Comparison of ENCODE assay signal across 8 cellular contexts in the genomic region with DNA sequence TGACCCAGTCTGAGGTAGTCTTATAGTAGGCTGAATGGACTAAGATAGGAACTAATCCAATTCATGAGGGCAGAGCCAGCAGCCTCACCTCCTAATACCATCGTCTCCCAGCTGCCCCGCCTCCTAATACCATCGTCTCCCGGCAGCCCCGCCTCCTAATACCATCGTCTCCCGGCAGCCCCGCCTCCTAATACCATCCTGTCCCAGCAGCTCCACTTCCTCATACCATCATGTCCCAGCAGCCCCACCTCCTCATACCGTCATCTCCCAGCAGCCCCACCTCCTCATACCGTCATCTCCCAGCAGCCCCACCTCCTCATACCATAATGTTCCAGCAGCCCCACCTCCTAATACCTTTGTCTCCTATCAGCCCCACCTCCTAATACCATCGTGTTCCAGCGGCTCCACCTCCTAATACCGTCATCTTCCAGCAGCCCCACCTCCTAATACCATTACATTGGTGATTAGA. TPM values are rescaled to one million over a fixed set of nuclear protein-coding genes. Genes with fewer than 3 reads are reported as not detected.
DNase-seq lines count a peak whose midpoint lies in the region; ATAC-seq and TF ChIP-seq lines count a peak whose summit lies in the region.

No MANE protein-coding gene starts in this region.

- TF ChIP-seq CTCF in WERI-Rb-1 (IDR thresholded peaks at IDR 0.05; ENCODE audit: low read depth, low read length) (no peak), cardiac fibroblast (IDR thresholded peaks at IDR 0.05; ENCODE audit: low read depth, low read length) (no peak), lung (IDR thresholded peaks at IDR 0.05; ENCODE audit: control extremely low read depth, extremely low read depth) (no peak)

- H3K4me3 ChIP-seq in WERI-Rb-1 (ENCODE audit: low read depth, low read length), result no peak overlapping the region
- no peak overlapping the region for H3K4me3 ChIP-seq in cardiac fibroblast (replicated peaks in 1 of 2; ENCODE audit: low read depth in 2 of 2, low read length in 2 of 2)
- no peak overlapping the region for H3K4me3 ChIP-seq in lung

- no peaks in the 10 kb centered on the region for H3K27me3 ChIP-seq in WERI-Rb-1 (ENCODE audit: insufficient read depth, low read depth, severe bottlenecking)
- H3K27me3 ChIP-seq in lung (ENCODE audit: control insufficient read depth, insufficient read depth), result no peaks in the 10 kb centered on the region

- H3K9me3 ChIP-seq in WERI-Rb-1 (ENCODE audit: severe bottlenecking) (no peaks in the 10 kb centered on the region), lung (ENCODE audit: control insufficient read depth in 2 of 2, insufficient read depth in 1 of 2, low read length in 1 of 2) (no peaks in the 10 kb centered on the region)

- peak; percentile 30 for ATAC-seq in HG03469 (IDR thresholded peaks at IDR 0.05; ENCODE audit: unreplicated experiment)
- no peak for ATAC-seq in lung (ENCODE audit: insufficient read depth, low FRiP score)
- ATAC-seq in GM19397 (IDR thresholded peaks at IDR 0.05; ENCODE audit: unreplicated experiment), result no peak

- no peak overlapping the region for H3K27ac ChIP-seq in WERI-Rb-1
- H3K27ac ChIP-seq in lung (ENCODE audit: low read depth in 1 of 2, low read length in 1 of 2), result no peak overlapping the region

- WGBS in lung, 2 donors, result 54 to 68% methylated on average over 13 of the region's 13 CpGs

- H3K36me3 ChIP-seq in WERI-Rb-1 (peaks cover 18% of the 10 kb centered on the region), lung (ENCODE audit: control insufficient read depth in 2 of 2, insufficient read depth in 2 of 2, low read length in 2 of 2) (no peaks in the 10 kb centered on the region)

- DNase-seq in CMK (ENCODE audit: low read depth) (peak; percentile 29), WERI-Rb-1 (peak; percentile 38), cardiac fibroblast (ENCODE audit: low read depth in 2 of 2) (peak; percentile 78 to 92), lung (ENCODE audit: low spot score) (peak; percentile 72), GF-D8 (lab: John Stamatoyannopoulos, UW) (no peak)
- peak; percentile 68 for DNase-seq in stimulated activated CD8-positive, alpha-beta memory T cell treated with anti-CD3 and anti-CD28 coated beads, Interleukin-4, amount 100 ng/mL, for 48 hours

- peaks cover 2 to 7% of the 10 kb centered on the region in 2 donors for H3K4me1 ChIP-seq in lung (ENCODE audit: control insufficient read depth in 2 of 2, insufficient read depth in 2 of 2, low read length in 2 of 2)

RNA-seq across cellular contexts. Expression of a gene that starts 2.5 kb away (rescaled TPM):
- 100 to 1,000 TPM in 1 of 2 donors, 10 to 100 TPM in 1; 63.9 to 256 TPM for total RNA-seq in lung
- 100 to 1,000 TPM in 1 of 2 donors, 10 to 100 TPM in 1; 58.8 to 119 TPM for polyA plus RNA-seq in lung

RNA-seq across cellular contexts. Expression of a gene that starts 34.9 kb away (rescaled TPM):
- total RNA-seq in lung, result 10 to 100 TPM; 38.3 to 43.8 TPM
- polyA plus RNA-seq in lung, result 10 to 100 TPM; 15.7 to 19.8 TPM
